Comparison of ENCODE assay signal across 8 cellular contexts in genomic region chr6:6006428-6007310, GRCh38. TPM values are rescaled to one million over a fixed set of nuclear protein-coding genes. Genes with fewer than 3 reads are reported as not detected.
DNase-seq lines count a peak whose midpoint lies in the region; ATAC-seq and TF ChIP-seq lines count a peak whose summit lies in the region.

Gene NRN1, minus strand, starts transcription at chr6:6006925. Its CDS starts 176 bp downstream, at chr6:6006749.

- peaks cover 86% of the 10 kb centered on the region for H3K27me3 Mint-ChIP-seq in CD4-positive, CD25-positive, alpha-beta regulatory T cell

- peak within 1 kb of the TSS in 1 of 3 donors; percentile 11 for H3K27ac Mint-ChIP-seq in CD4-positive, CD25-positive, alpha-beta regulatory T cell

- peak within 1 kb of the TSS; percentile 76 to 94 (median 85) for H3K4me3 Mint-ChIP-seq in CD4-positive, CD25-positive, alpha-beta regulatory T cell

- H3K4me1 ChIP-seq in CD4-positive, CD25-positive, alpha-beta regulatory T cell (ENCODE audit: control insufficient read depth, insufficient read depth, low read length, poor library complexity, severe bottlenecking), result peaks cover 63% of the 10 kb centered on the region
- H3K4me1 ChIP-seq in HUES64 (ENCODE audit: insufficient read depth, low read length), result peaks cover 25% of the 10 kb centered on the region
- H3K4me1 ChIP-seq in heart right ventricle, result peaks cover 15 to 75% (median 50%) of the 10 kb centered on the region in 9 donors
- H3K4me1 ChIP-seq in gastrocnemius medialis, result peaks cover 38 to 44% of the 10 kb centered on the region in 2 donors

- TF ChIP-seq POLR2A in gastrocnemius medialis (IDR thresholded peaks at IDR 0.05), result no peak

- no peaks in the 10 kb centered on the region for H3K36me3 ChIP-seq in CD4-positive, CD25-positive, alpha-beta regulatory T cell (ENCODE audit: control insufficient read depth, insufficient read depth, low read length)
- H3K36me3 ChIP-seq in HUES64 (ENCODE audit: insufficient read depth, low read length), result no peaks in the 10 kb centered on the region
- peaks cover 11% of the 10 kb centered on the region for H3K36me3 ChIP-seq in WERI-Rb-1
- H3K36me3 ChIP-seq in heart right ventricle, result peaks cover 0 to 7% (median 0%) of the 10 kb centered on the region in 9 donors
- no peaks in the 10 kb centered on the region for H3K36me3 ChIP-seq in gastrocnemius medialis

- H3K9me3 ChIP-seq in CD4-positive, CD25-positive, alpha-beta regulatory T cell (ENCODE audit: control insufficient read depth in 2 of 2, low read length in 2 of 2), result peaks cover 15 to 25% of the 10 kb centered on the region in 2 experiments
- H3K9me3 ChIP-seq in HUES64 (ENCODE audit: insufficient read depth, low read depth, low read length), result no peaks in the 10 kb centered on the region
- H3K9me3 ChIP-seq in WERI-Rb-1 (ENCODE audit: severe bottlenecking), result no peaks in the 10 kb centered on the region
- H3K9me3 ChIP-seq in heart right ventricle, result no peaks in the 10 kb centered on the region
- H3K9me3 ChIP-seq in gastrocnemius medialis, result no peaks in the 10 kb centered on the region

- H3K9me3 Mint-ChIP-seq in CD4-positive, CD25-positive, alpha-beta regulatory T cell, result peaks cover 0 to 14% (median 2%) of the 10 kb centered on the region in 7 donors

- no peaks in the 10 kb centered on the region for H3K36me3 Mint-ChIP-seq in CD4-positive, CD25-positive, alpha-beta regulatory T cell

- under 1% methylated on average over 48 of the region's 48 CpGs for WGBS in HUES64
- 3 to 4% methylated on average over 47 to 48 of the region's 48 CpGs for WGBS in heart right ventricle, 2 donors

- no peak for TF ChIP-seq CTCF in WERI-Rb-1 (IDR thresholded peaks at IDR 0.05; ENCODE audit: low read depth, low read length)
- TF ChIP-seq CTCF in heart right ventricle (IDR thresholded peaks at IDR 0.05), result no peak
- TF ChIP-seq CTCF in gastrocnemius medialis (IDR thresholded peaks at IDR 0.05 in 4 of 5, conservative IDR thresholded peaks at IDR 0.05 in 1 of 5), result no peak

- H3K27me3 ChIP-seq in CD4-positive, CD25-positive, alpha-beta regulatory T cell (ENCODE audit: control insufficient read depth, insufficient read depth, low read length), result peaks cover 53% of the 10 kb centered on the region
- peaks cover 95% of the 10 kb centered on the region for H3K27me3 ChIP-seq in HUES64 (ENCODE audit: insufficient read depth, low read length)
- H3K27me3 ChIP-seq in WERI-Rb-1 (ENCODE audit: insufficient read depth, low read depth, severe bottlenecking), result no peaks in the 10 kb centered on the region
- peaks cover 29 to 100% (median 96%) of the 10 kb centered on the region in 7 donors for H3K27me3 ChIP-seq in heart right ventricle
- peaks cover 88 to 98% (median 92%) of the 10 kb centered on the region in 3 donors for H3K27me3 ChIP-seq in gastrocnemius medialis

- intact Hi-C loops in heart right ventricle (cut with DNase I), result loop anchor here in 1 of 10 donors (10.0 kb wide), 1 partner anchor 658 kb away; no protein-coding TSS in a partner anchor
- intact Hi-C loops in gastrocnemius medialis (cut with DNase I; ENCODE audit: low total_unique reads), result loop anchor here (5.0 to 10.0 kb wide), 2 partner anchors 262 to 534 kb away; no protein-coding TSS in a partner anchor

- peak within 1 kb of the TSS; percentile 70 for H3K4me3 ChIP-seq in CD4-positive, CD25-positive, alpha-beta regulatory T cell (ENCODE audit: low read depth, low read length)
- H3K4me3 ChIP-seq in HUES64 (ENCODE audit: low read length), result peak within 1 kb of the TSS; percentile 69
- H3K4me3 ChIP-seq in WERI-Rb-1 (ENCODE audit: low read depth, low read length), result peak within 1 kb of the TSS; percentile 87
- H3K4me3 ChIP-seq in heart right ventricle, result peak within 1 kb of the TSS; percentile 27 to 67 (median 56)
- peak within 1 kb of the TSS; percentile 47 to 66 (median 54) for H3K4me3 ChIP-seq in gastrocnemius medialis

- H3K9ac ChIP-seq in HUES64 (ENCODE audit: low read depth, low read length), result no peak within 1 kb of the TSS

- no peak within 1 kb of the TSS for H3K27ac ChIP-seq in CD4-positive, CD25-positive, alpha-beta regulatory T cell (ENCODE audit: insufficient read depth, low read length, poor library complexity, severe bottlenecking)
- no peak within 1 kb of the TSS for H3K27ac ChIP-seq in HUES64 (ENCODE audit: low read depth, low read length)
- peak within 1 kb of the TSS; percentile 78 for H3K27ac ChIP-seq in WERI-Rb-1
- peak within 1 kb of the TSS; percentile 35 to 91 (median 80) for H3K27ac ChIP-seq in heart right ventricle
- H3K27ac ChIP-seq in gastrocnemius medialis, result peak within 1 kb of the TSS; percentile 65 to 79 (median 73)

- no peak for ATAC-seq in CD4-positive, CD25-positive, alpha-beta regulatory T cell (ENCODE audit: low read depth in 2 of 2)
- peak in 5 of 8 donors; percentile 4 to 35 (median 26) for ATAC-seq in heart right ventricle
- peak in 1 of 2 donors; percentile 35 for ATAC-seq in gastrocnemius medialis
- ATAC-seq in GM21619 (IDR thresholded peaks at IDR 0.05; ENCODE audit: unreplicated experiment), result no peak

- DNase-seq in CD4-positive, CD25-positive, alpha-beta regulatory T cell, result no peak
- DNase-seq in WERI-Rb-1 (peak; percentile 60), heart right ventricle (peak in 1 of 2 donors; percentile 29), gastrocnemius medialis (no peak), T1000 (lab: John Stamatoyannopoulos, UW) (no peak)
- no peak for DNase-seq in stimulated activated CD4-positive, alpha-beta T cell treated with anti-CD3 and anti-CD28 coated beads, Interleukin-4, amount 100 ng/mL, for 24 hours

- H3K4me1 Mint-ChIP-seq in CD4-positive, CD25-positive, alpha-beta regulatory T cell, result peaks cover 17 to 68% (median 36%) of the 10 kb centered on the region in 4 donors

- in situ Hi-C loops in gastrocnemius medialis (cut with MboI; ENCODE audit: low sequenced_read_pairs in 4 of 4), result loop anchor here in 1 of 4 donors (25.0 kb wide), 1 partner anchor 544 kb away; no protein-coding TSS in a partner anchor

RNA-seq across cellular contexts. Expression of gene NRN1, which starts in this region (rescaled TPM):
- total RNA-seq in CD4-positive, CD25-positive, alpha-beta regulatory T cell, result not detected
- under 1 TPM in 1 of 4 donors, not detected in 3; 0.10 TPM for polyA plus RNA-seq in CD4-positive, CD25-positive, alpha-beta regulatory T cell
- 0.55 TPM for polyA plus RNA-seq in HUES64 (2013, experiment 1 of 2)
- 0.89 TPM for polyA plus RNA-seq in HUES64 (2013, experiment 2 of 2)
- total RNA-seq in heart right ventricle, result 10 to 100 TPM in 6 of 10 donors, 1 to 10 TPM in 4; 7.1 to 18.8 (median 10.6) TPM
- polyA plus RNA-seq in heart right ventricle, result 10 to 100 TPM; 19.4 to 24.4 TPM
- 1 to 10 TPM; 6.4 to 9.9 (median 6.8) TPM for total RNA-seq in gastrocnemius medialis

Comparison
In these comparisons a context has a peak if more than half of its experiments do, and no peak if none do; other contexts are left out.
1. RNA of gene NRN1 (polyA plus RNA-seq): 19.4 to 24.4 TPM in heart right ventricle; 0.10 TPM in CD4-positive, CD25-positive, alpha-beta regulatory T cell; every median in the first group is over 10 times any median in the second.
2. ATAC-seq: peak in heart right ventricle (5 of 8); none in CD4-positive, CD25-positive, alpha-beta regulatory T cell (0 of 2) and GM21619 (single experiment).
3. H3K27ac ChIP-seq: peak in WERI-Rb-1 (single experiment), heart right ventricle (10 of 10) and gastrocnemius medialis (4 of 4); none in CD4-positive, CD25-positive, alpha-beta regulatory T cell (single experiment) and HUES64 (single experiment).
4. Peak in every context shown above with its lines, with median percentiles within 50 percentile points of each other: H3K4me3 ChIP-seq.